In genomic region chr5:127960126-127960744, GRCh38 we compare ENCODE assay signal across 13 cellular contexts.
DNase-seq lines count a peak whose midpoint lies in the region; ATAC-seq and TF ChIP-seq lines count a peak whose summit lies in the region.
"Had no signal": no experiment of that assay in that cellular context is flagged by ENCODE, and none has a peak within 500 bp of the region (broad histone marks: within the 10 kb centered on the region; RNA-seq: fewer than 3 reads in every experiment).

No MANE protein-coding gene starts in this region.

- no peaks in the 10 kb centered on the region for H3K27me3 ChIP-seq in RWPE2 (ENCODE audit: insufficient read depth, poor library complexity, severe bottlenecking)
- no peaks in the 10 kb centered on the region for H3K27me3 ChIP-seq in upper lobe of right lung
- H3K27me3 ChIP-seq: Peyer's patch, tibial artery had no signal

- H3K9me3 Mint-ChIP-seq in activated T-cell treated with anti-CD3 and anti-CD28 coated beads, Interleukin-2, amount 50 U/mL, for 72 hours: peaks cover 0 to 5% of the 10 kb centered on the region in 2 donors
- H3K9me3 Mint-ChIP-seq: activated naive CD8-positive, alpha-beta T cell treated with anti-CD3 and anti-CD28 coated beads, Interleukin-2, amount 50 U/mL, for 24 hours had no signal

- H3K4me3 ChIP-seq in RWPE2 (ENCODE audit: severe bottlenecking): no peak overlapping the region
- no peak overlapping the region for H3K4me3 ChIP-seq in upper lobe of right lung
- H3K4me3 ChIP-seq: Peyer's patch, tibial artery had no signal

- H3K4me3 Mint-ChIP-seq in activated T-cell treated with anti-CD3 and anti-CD28 coated beads, Interleukin-2, amount 50 U/mL, for 72 hours: no peak overlapping the region
- H3K4me3 Mint-ChIP-seq: activated naive CD8-positive, alpha-beta T cell treated with anti-CD3 and anti-CD28 coated beads, Interleukin-2, amount 50 U/mL, for 24 hours had no signal

- no peak for DNase-seq in activated T-cell treated with anti-CD3 and anti-CD28 coated beads, Interleukin-2, amount 50 U/mL, for 72 hours
- no peak for DNase-seq in activated T-cell treated with anti-CD3 and anti-CD28 coated beads, Interleukin-2, amount 50 U/mL, for 1 hour
- DNase-seq in RWPE2 (ENCODE audit: low spot score) (no peak), left lobe of liver (ENCODE audit: low spot score) (no peak), upper lobe of right lung (no peak), NCI-H524 treated with DMSO at 0.1 percent for 48 hours (lab: John Stamatoyannopoulos, UW) (no peak)
- DNase-seq in activated CD4-positive, alpha-beta T cell treated with anti-CD3 and anti-CD28 coated beads for 1 hour: no peak
- DNase-seq: activated CD8-positive, alpha-beta memory T cell treated with anti-CD3 and anti-CD28 coated beads, Interleukin-2, amount 50 U/mL, for 4 hours; activated naive CD8-positive, alpha-beta T cell treated with anti-CD3 and anti-CD28 coated beads, Interleukin-2, amount 50 U/mL, for 24 hours; effector CD8-positive, alpha-beta T cell; tibial artery had no signal

- H3K27ac ChIP-seq in RWPE2 (ENCODE audit: poor library complexity, severe bottlenecking) (peak overlapping the region; percentile 52), upper lobe of right lung (no peak overlapping the region)
- H3K27ac ChIP-seq: tibial artery had no signal

- H3K9me3 ChIP-seq in RWPE2 (ENCODE audit: severe bottlenecking): no peaks in the 10 kb centered on the region
- H3K9me3 ChIP-seq in upper lobe of right lung: no peaks in the 10 kb centered on the region
- H3K9me3 ChIP-seq: Peyer's patch, tibial artery had no signal

- no peaks in the 10 kb centered on the region for H3K4me1 Mint-ChIP-seq in activated T-cell treated with anti-CD3 and anti-CD28 coated beads, Interleukin-2, amount 50 U/mL, for 72 hours (ENCODE audit: low read depth)

- H3K4me1 ChIP-seq in RWPE2 (ENCODE audit: insufficient read depth, poor library complexity, severe bottlenecking): peaks cover 29% of the 10 kb centered on the region
- H3K4me1 ChIP-seq in upper lobe of right lung: peaks cover 19% of the 10 kb centered on the region

- ATAC-seq in activated T-cell treated with anti-CD3 and anti-CD28 coated beads, Interleukin-2, amount 50 U/mL, for 72 hours (replicated peaks in 1 of 2): no peak
- no peak for ATAC-seq in RWPE2 (ENCODE audit: low read depth)
- peak; percentile 38 for ATAC-seq in left lobe of liver
- peak; percentile 65 for ATAC-seq in upper lobe of right lung
- no peak for ATAC-seq in GM18909 (IDR thresholded peaks at IDR 0.05; ENCODE audit: poor library complexity, unreplicated experiment)
- ATAC-seq: activated naive CD8-positive, alpha-beta T cell treated with anti-CD3 and anti-CD28 coated beads, Interleukin-2, amount 50 U/mL, for 24 hours had no signal

- intact Hi-C loops in upper lobe of right lung (cut with DNase I): no loop called here

- no peak for TF ChIP-seq CTCF in RWPE2 (IDR thresholded peaks at IDR 0.05; ENCODE audit: poor library complexity, severe bottlenecking)
- TF ChIP-seq CTCF in upper lobe of right lung (IDR thresholded peaks at IDR 0.05): no peak

- H3K36me3 Mint-ChIP-seq in activated T-cell treated with anti-CD3 and anti-CD28 coated beads, Interleukin-2, amount 50 U/mL, for 72 hours (ENCODE audit: insufficient read depth in 2 of 2): peaks cover 0 to 7% of the 10 kb centered on the region in 2 donors

- no peaks in the 10 kb centered on the region for H3K27me3 Mint-ChIP-seq in activated T-cell treated with anti-CD3 and anti-CD28 coated beads, Interleukin-2, amount 50 U/mL, for 72 hours (ENCODE audit: low read depth)
- H3K27me3 Mint-ChIP-seq: activated naive CD8-positive, alpha-beta T cell treated with anti-CD3 and anti-CD28 coated beads, Interleukin-2, amount 50 U/mL, for 24 hours had no signal

- H3K36me3 ChIP-seq in RWPE2 (ENCODE audit: low read depth) (no peaks in the 10 kb centered on the region), upper lobe of right lung (no peaks in the 10 kb centered on the region)
- H3K36me3 ChIP-seq: Peyer's patch had no signal

- H3K27ac Mint-ChIP-seq in activated T-cell treated with anti-CD3 and anti-CD28 coated beads, Interleukin-2, amount 50 U/mL, for 72 hours: peak overlapping the region; percentile 32
- H3K27ac Mint-ChIP-seq: activated naive CD8-positive, alpha-beta T cell treated with anti-CD3 and anti-CD28 coated beads, Interleukin-2, amount 50 U/mL, for 24 hours had no signal

Comparison
In these comparisons a context has a peak if more than half of its experiments do, and no peak if none do; other contexts are left out.
1. ATAC-seq: peak in left lobe of liver (single experiment) and upper lobe of right lung (single experiment); none in activated T-cell treated with anti-CD3 and anti-CD28 coated beads, Interleukin-2, amount 50 U/mL, for 72 hours (0 of 2), RWPE2 (single experiment) and GM18909 (single experiment).